In genomic region chr3:160754855-160755747, GRCh38 we compare ENCODE assay signal across 8 cellular contexts. TPM values are rescaled to one million over a fixed set of nuclear protein-coding genes. Genes with fewer than 3 reads are reported as not detected.
DNase-seq lines count a peak whose midpoint lies in the region; ATAC-seq and TF ChIP-seq lines count a peak whose summit lies in the region.

No MANE protein-coding gene starts in this region.

- H3K9me3 Mint-ChIP-seq in CD4-positive, CD25-positive, alpha-beta regulatory T cell: peaks cover 0 to 5% (median 0%) of the 10 kb centered on the region in 7 donors

- peak; percentile 85 to 86 for ATAC-seq in CD4-positive, CD25-positive, alpha-beta regulatory T cell (ENCODE audit: low read depth in 2 of 2)
- ATAC-seq in GM19438 (IDR thresholded peaks at IDR 0.05; ENCODE audit: low read depth, unreplicated experiment) (peak; percentile 85), HG03565 (IDR thresholded peaks at IDR 0.05; ENCODE audit: unreplicated experiment) (peak; percentile 82), right lobe of liver (peak; percentile 88 to 94 (median 89))

- no peaks in the 10 kb centered on the region for H3K36me3 ChIP-seq in CD4-positive, CD25-positive, alpha-beta regulatory T cell (ENCODE audit: control insufficient read depth, insufficient read depth, low read length)
- no peaks in the 10 kb centered on the region for H3K36me3 ChIP-seq in right lobe of liver

- intact Hi-C loops in right lobe of liver (cut with DNase I): no loop called here

- H3K4me1 ChIP-seq in CD4-positive, CD25-positive, alpha-beta regulatory T cell (ENCODE audit: control insufficient read depth, insufficient read depth, low read length, poor library complexity, severe bottlenecking): peaks cover 28% of the 10 kb centered on the region
- H3K4me1 ChIP-seq in right lobe of liver: peaks cover 0 to 21% (median 0%) of the 10 kb centered on the region in 4 donors

- no peak for TF ChIP-seq CTCF in right lobe of liver (IDR thresholded peaks at IDR 0.05)

- H3K9me3 ChIP-seq in CD4-positive, CD25-positive, alpha-beta regulatory T cell (ENCODE audit: control insufficient read depth in 2 of 2, low read length in 2 of 2): no peaks in the 10 kb centered on the region
- no peaks in the 10 kb centered on the region for H3K9me3 ChIP-seq in right lobe of liver

- TF ChIP-seq POLR2A in right lobe of liver (IDR thresholded peaks at IDR 0.05): peak; percentile 97

- WGBS in right lobe of liver (ENCODE audit: insufficient coverage, low coverage, low lambda C conversion rate, missing lambda C conversion rate): no CpG with 5 or more reads among the region's 85 CpGs

- H3K4me1 Mint-ChIP-seq in CD4-positive, CD25-positive, alpha-beta regulatory T cell: peaks cover 4 to 36% (median 26%) of the 10 kb centered on the region in 4 donors

- peak overlapping the region; percentile 81 for H3K4me3 ChIP-seq in CD4-positive, CD25-positive, alpha-beta regulatory T cell (ENCODE audit: low read depth, low read length)
- H3K4me3 ChIP-seq in right lobe of liver: peak overlapping the region; percentile 71 to 78 (median 77)

- no peaks in the 10 kb centered on the region for H3K36me3 Mint-ChIP-seq in CD4-positive, CD25-positive, alpha-beta regulatory T cell

- peak overlapping the region; percentile 88 to 96 (median 96) for H3K27ac Mint-ChIP-seq in CD4-positive, CD25-positive, alpha-beta regulatory T cell

- H3K27me3 Mint-ChIP-seq in CD4-positive, CD25-positive, alpha-beta regulatory T cell: peaks cover 60% of the 10 kb centered on the region

- H3K27me3 ChIP-seq in CD4-positive, CD25-positive, alpha-beta regulatory T cell (ENCODE audit: control insufficient read depth, insufficient read depth, low read length): peaks cover 15% of the 10 kb centered on the region
- H3K27me3 ChIP-seq in right lobe of liver: no peaks in the 10 kb centered on the region

- peak overlapping the region; percentile 96 to 98 (median 97) for H3K4me3 Mint-ChIP-seq in CD4-positive, CD25-positive, alpha-beta regulatory T cell

- peak overlapping the region; percentile 51 for H3K27ac ChIP-seq in CD4-positive, CD25-positive, alpha-beta regulatory T cell (ENCODE audit: insufficient read depth, low read length, poor library complexity, severe bottlenecking)
- peak overlapping the region; percentile 84 to 94 (median 91) for H3K27ac ChIP-seq in right lobe of liver

- peak; percentile 74 to 93 (median 78) for DNase-seq in CD4-positive, CD25-positive, alpha-beta regulatory T cell
- DNase-seq in NCI-H748 (lab: John Stamatoyannopoulos, UW; ENCODE audit: unreplicated experiment): peak; percentile 92
- peak; percentile 86 to 88 for DNase-seq in activated CD4-positive, alpha-beta T cell treated with anti-CD3 and anti-CD28 coated beads, Interleukin-2, amount 50 U/mL, for 48 hours
- peak; percentile 94 for DNase-seq in dermis blood vessel endothelial cell
- DNase-seq in right lobe of liver: peak; percentile 95 to 97 (median 96)
- DNase-seq in stimulated activated CD4-positive, alpha-beta T cell treated with anti-CD3 and anti-CD28 coated beads, Interleukin-4, amount 100 ng/mL, for 1 hour: peak; percentile 90

RNA-seq across cellular contexts. Expression of gene PPM1L, which starts 0.9 kb away (rescaled TPM):
- total RNA-seq in CD4-positive, CD25-positive, alpha-beta regulatory T cell: 1.9 TPM
- 1 to 10 TPM in 1 of 4 donors, under 1 TPM in 3; 0.28 to 1.5 (median 0.69) TPM for polyA plus RNA-seq in CD4-positive, CD25-positive, alpha-beta regulatory T cell
- total RNA-seq in dermis blood vessel endothelial cell (1.0 and 2.1 TPM in 2 replicates), right lobe of liver (10 to 100 TPM in 5 of 6 experiments, 1 to 10 TPM in 1; 6.9 to 25.4 (median 14.7) TPM)

Comparison
In these comparisons a context has a peak if more than half of its experiments do, and no peak if none do; other contexts are left out.
1. Peak in every context shown above with its lines: DNase-seq, ATAC-seq, H3K4me3 ChIP-seq and H3K27ac ChIP-seq.